1 cellular context compared by ENCODE assay signal in genomic region chr7:35253680-35254495, GRCh38.
TF ChIP-seq lines count a peak whose summit lies in the region.

A gene with protein sequence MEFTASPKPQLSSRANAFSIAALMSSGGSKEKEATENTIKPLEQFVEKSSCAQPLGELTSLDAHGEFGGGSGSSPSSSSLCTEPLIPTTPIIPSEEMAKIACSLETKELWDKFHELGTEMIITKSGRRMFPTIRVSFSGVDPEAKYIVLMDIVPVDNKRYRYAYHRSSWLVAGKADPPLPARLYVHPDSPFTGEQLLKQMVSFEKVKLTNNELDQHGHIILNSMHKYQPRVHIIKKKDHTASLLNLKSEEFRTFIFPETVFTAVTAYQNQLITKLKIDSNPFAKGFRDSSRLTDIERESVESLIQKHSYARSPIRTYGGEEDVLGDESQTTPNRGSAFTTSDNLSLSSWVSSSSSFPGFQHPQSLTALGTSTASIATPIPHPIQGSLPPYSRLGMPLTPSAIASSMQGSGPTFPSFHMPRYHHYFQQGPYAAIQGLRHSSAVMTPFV (minus strand): TSS chr7:35254100. CDS start chr7:35253620, 480 bp downstream.

TF ChIP-seq in HEK293, 187 proteins besides CTCF, POLR2A, EP300 and RAD21 (continued from another document and continues in another):
- no peak for TF ChIP-seq ZNF19 (tag by site-specific recombination; IDR thresholded peaks at IDR 0.05; ENCODE audit: low read depth)
- no peak for TF ChIP-seq ZSCAN5A (tag by site-specific recombination; IDR thresholded peaks at IDR 0.05)
- TF ChIP-seq ZNF645 (tag by site-specific recombination; IDR thresholded peaks at IDR 0.05) = no peak
- no peak for TF ChIP-seq REPIN1 (tag by site-specific recombination; IDR thresholded peaks at IDR 0.05; ENCODE audit: low read depth)
- no peak for TF ChIP-seq KLF7 (tag by site-specific recombination; IDR thresholded peaks at IDR 0.05; ENCODE audit: borderline replicate concordance)
- peak; percentile 89 for TF ChIP-seq ZNF335 (tag by site-specific recombination; conservative IDR thresholded peaks at IDR 0.05)
- no peak; the same call in 1 of the 2 replicates for TF ChIP-seq KLF9 (tag by site-specific recombination; IDR thresholded peaks at IDR 0.05; ENCODE audit: low read depth)
- TF ChIP-seq ZNF548 (tag by site-specific recombination; IDR thresholded peaks at IDR 0.05) = no peak
- peak; percentile 73 for TF ChIP-seq ZBTB20 (tag by site-specific recombination; IDR thresholded peaks at IDR 0.05)
- 0 out of 2 replicates have a peak, but pooled peaks have one; percentile 31 for TF ChIP-seq ZNF423 (tag by site-specific recombination; IDR thresholded peaks at IDR 0.05)
- no peak for TF ChIP-seq ZNF785 (tag by site-specific recombination; IDR thresholded peaks at IDR 0.05)
- TF ChIP-seq GLIS2 (tag by site-specific recombination; IDR thresholded peaks at IDR 0.05) = no peak
- peak; percentile 21; the same call in 1 of the 2 replicates for TF ChIP-seq ZBTB6 (tag by site-specific recombination; IDR thresholded peaks at IDR 0.05)
- TF ChIP-seq ZSCAN4 (tag by site-specific recombination; IDR thresholded peaks at IDR 0.05) = no peak
- TF ChIP-seq ZNF362 (tag by site-specific recombination; IDR thresholded peaks at IDR 0.05) = no peak
- TF ChIP-seq ZNF610 (tag by site-specific recombination; IDR thresholded peaks at IDR 0.05; ENCODE audit: borderline replicate concordance) = no peak
- no peak for TF ChIP-seq ZNF707 (tag by site-specific recombination; IDR thresholded peaks at IDR 0.05)
- no peak for TF ChIP-seq HIC1 (tag by site-specific recombination; IDR thresholded peaks at IDR 0.05)
- TF ChIP-seq PRDM6 (tag by site-specific recombination; IDR thresholded peaks at IDR 0.05) = no peak
- TF ChIP-seq IKZF3 (tag by site-specific recombination; IDR thresholded peaks at IDR 0.05) = no peak
- peak; percentile 89 for TF ChIP-seq ZBTB8A (tag by site-specific recombination; IDR thresholded peaks at IDR 0.05)
- no peak for TF ChIP-seq ZNF560 (tag by site-specific recombination; IDR thresholded peaks at IDR 0.05; ENCODE audit: borderline replicate concordance)
- TF ChIP-seq ZNF426 (tag by site-specific recombination; IDR thresholded peaks at IDR 0.05) = no peak
- 0 out of 2 replicates have a peak, but pooled peaks have one; percentile 42 for TF ChIP-seq ZNF792 (tag by site-specific recombination; IDR thresholded peaks at IDR 0.05)
- 0 out of 2 replicates have a peak, but pooled peaks have one; percentile 24 for TF ChIP-seq KLF17 (tag by site-specific recombination; IDR thresholded peaks at IDR 0.05)
- TF ChIP-seq ZNF514 (tag by site-specific recombination; IDR thresholded peaks at IDR 0.05) = no peak
- no peak for TF ChIP-seq ZNF837 (tag by site-specific recombination; IDR thresholded peaks at IDR 0.05)
- TF ChIP-seq ZFP3 (tag by site-specific recombination; IDR thresholded peaks at IDR 0.05; ENCODE audit: low read depth) = no peak
- TF ChIP-seq ZXDB (tag by site-specific recombination; IDR thresholded peaks at IDR 0.05) = no peak
- no peak for TF ChIP-seq ZNF654 (tag by site-specific recombination; IDR thresholded peaks at IDR 0.05; ENCODE audit: low read depth)
- TF ChIP-seq ZNF623 (tag by site-specific recombination; IDR thresholded peaks at IDR 0.05) = peak; percentile 18; the same call in 1 of the 2 replicates
- TF ChIP-seq ZNF157 (tag by site-specific recombination; IDR thresholded peaks at IDR 0.05) = no peak
- TF ChIP-seq ZIC2 (tag by site-specific recombination; IDR thresholded peaks at IDR 0.05) = peak; percentile 68
- no peak for TF ChIP-seq ZNF214 (tag by site-specific recombination; IDR thresholded peaks at IDR 0.05; ENCODE audit: borderline replicate concordance)
- no peak for TF ChIP-seq ZNF274 (IDR thresholded peaks at IDR 0.05; ENCODE audit: low read length)
- TF ChIP-seq ZNF274 (tag by site-specific recombination; IDR thresholded peaks at IDR 0.05; ENCODE audit: borderline replicate concordance) = no peak
- TF ChIP-seq ZNF211 (tag by site-specific recombination; IDR thresholded peaks at IDR 0.05; ENCODE audit: low read depth) = no peak
- no peak for TF ChIP-seq ZNF133 (tag by site-specific recombination; IDR thresholded peaks at IDR 0.05)
- TF ChIP-seq, protein P1, sequence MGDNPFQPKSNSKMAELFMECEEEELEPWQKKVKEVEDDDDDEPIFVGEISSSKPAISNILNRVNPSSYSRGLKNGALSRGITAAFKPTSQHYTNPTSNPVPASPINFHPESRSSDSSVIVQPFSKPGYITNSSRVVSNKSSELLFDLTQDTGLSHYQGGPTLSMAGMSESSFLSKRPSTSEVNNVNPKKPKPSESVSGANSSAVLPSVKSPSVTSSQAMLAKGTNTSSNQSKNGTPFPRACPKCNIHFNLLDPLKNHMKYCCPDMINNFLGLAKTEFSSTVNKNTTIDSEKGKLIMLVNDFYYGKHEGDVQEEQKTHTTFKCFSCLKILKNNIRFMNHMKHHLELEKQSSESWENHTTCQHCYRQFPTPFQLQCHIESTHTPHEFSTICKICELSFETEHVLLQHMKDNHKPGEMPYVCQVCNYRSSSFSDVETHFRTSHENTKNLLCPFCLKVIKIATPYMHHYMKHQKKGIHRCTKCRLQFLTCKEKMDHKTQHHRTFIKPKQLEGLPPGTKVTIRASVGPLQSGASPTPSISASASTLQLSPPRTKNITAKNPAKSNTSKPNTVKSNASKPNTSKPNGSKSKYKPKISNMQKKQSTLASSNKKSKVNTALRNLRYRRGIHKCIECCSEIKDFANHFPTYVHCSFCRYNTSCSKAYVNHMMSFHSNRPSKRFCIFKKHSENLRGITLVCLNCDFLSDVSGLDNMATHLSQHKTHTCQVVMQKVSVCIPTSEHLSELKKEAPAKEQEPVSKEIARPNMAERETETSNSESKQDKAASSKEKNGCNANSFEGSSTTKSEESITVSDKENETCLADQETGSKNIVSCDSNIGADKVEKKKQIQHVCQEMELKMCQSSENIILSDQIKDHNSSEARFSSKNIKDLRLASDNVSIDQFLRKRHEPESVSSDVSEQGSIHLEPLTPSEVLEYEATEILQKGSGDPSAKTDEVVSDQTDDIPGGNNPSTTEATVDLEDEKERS (tag by site-specific recombination; IDR thresholded peaks at IDR 0.05) = no peak
- no peak for TF ChIP-seq ZBTB1 (tag by site-specific recombination; IDR thresholded peaks at IDR 0.05)
- TF ChIP-seq AEBP2 (tag by site-specific recombination; IDR thresholded peaks at IDR 0.05; ENCODE audit: borderline replicate concordance) = no peak
- no peak for TF ChIP-seq FEZF1 (tag by site-specific recombination; IDR thresholded peaks at IDR 0.05)
- TF ChIP-seq, protein P2, sequence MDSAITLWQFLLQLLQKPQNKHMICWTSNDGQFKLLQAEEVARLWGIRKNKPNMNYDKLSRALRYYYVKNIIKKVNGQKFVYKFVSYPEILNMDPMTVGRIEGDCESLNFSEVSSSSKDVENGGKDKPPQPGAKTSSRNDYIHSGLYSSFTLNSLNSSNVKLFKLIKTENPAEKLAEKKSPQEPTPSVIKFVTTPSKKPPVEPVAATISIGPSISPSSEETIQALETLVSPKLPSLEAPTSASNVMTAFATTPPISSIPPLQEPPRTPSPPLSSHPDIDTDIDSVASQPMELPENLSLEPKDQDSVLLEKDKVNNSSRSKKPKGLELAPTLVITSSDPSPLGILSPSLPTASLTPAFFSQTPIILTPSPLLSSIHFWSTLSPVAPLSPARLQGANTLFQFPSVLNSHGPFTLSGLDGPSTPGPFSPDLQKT (IDR thresholded peaks at IDR 0.05; ENCODE audit: borderline replicate concordance, low read depth, low read length) = no peak
- no peak for TF ChIP-seq GLI4 (tag by site-specific recombination; IDR thresholded peaks at IDR 0.05)
- no peak for TF ChIP-seq ZNF169 (tag by site-specific recombination; IDR thresholded peaks at IDR 0.05)
- TF ChIP-seq EGR2 (tag by site-specific recombination; IDR thresholded peaks at IDR 0.05; ENCODE audit: low read depth) = no peak
- TF ChIP-seq ZNF843 (tag by site-specific recombination; IDR thresholded peaks at IDR 0.05) = no peak
